In genomic region chr1:19232526-19232851, GRCh38 we compare ENCODE assay signal across 1 cellular context.
TF ChIP-seq lines count a peak whose summit lies in the region.

No MANE protein-coding gene starts in this region.

TF ChIP-seq in K562, 482 proteins besides CTCF, POLR2A, EP300 and RAD21:
- TF ChIP-seq NR3C1 (CRISPR knock-in tag; IDR thresholded peaks at IDR 0.05) (no peak), SETDB1 (IDR thresholded peaks at IDR 0.05; ENCODE audit: low read length) (no peak), ZNF24 (IDR thresholded peaks at IDR 0.05) (no peak), TCF15 (CRISPR knock-in tag; IDR thresholded peaks at IDR 0.05) (no peak), SMARCB1 (IDR thresholded peaks at IDR 0.05; ENCODE audit: insufficient read length, low read depth) (no peak), SIRT6 (IDR thresholded peaks at IDR 0.05; ENCODE audit: low read depth, low read length) (no peak), TAF7 (tag; IDR thresholded peaks at IDR 0.05) (no peak), ELK3 (CRISPR knock-in tag; IDR thresholded peaks at IDR 0.05) (no peak), HOMEZ (CRISPR knock-in tag; IDR thresholded peaks at IDR 0.05) (no peak), IFI16 (CRISPR knock-in tag; IDR thresholded peaks at IDR 0.05) (no peak), NCOR1 (IDR thresholded peaks at IDR 0.05) (no peak), E2F5 (CRISPR knock-in tag; IDR thresholded peaks at IDR 0.05) (no peak)
